8 cellular contexts compared by ENCODE assay signal in genomic region chr7:80659120-80660055, GRCh38. TPM values are rescaled to one million over a fixed set of nuclear protein-coding genes. Genes with fewer than 3 reads are reported as not detected.
DNase-seq lines count a peak whose midpoint lies in the region; ATAC-seq, FAIRE-seq and TF ChIP-seq lines count a peak whose summit lies in the region.

No MANE protein-coding gene starts in this region.

- DNase-seq in NOMO-1 (lab: John Stamatoyannopoulos, UW; ENCODE audit: unreplicated experiment in 2 of 2) (peak; percentile 84 to 92), neural progenitor cell (ENCODE audit: low spot score) (peak; percentile 37)
- no peak for DNase-seq in T-helper 2 cell treated with Interferon-gamma antibody and Interleukin-4, amounts not matched to agents 5 μg/mL and 100 μg/mL, for 36 hours (ENCODE audit: low spot score)

- H4K20me1 ChIP-seq in neural progenitor cell (ENCODE audit: low read depth), result no peaks in the 10 kb centered on the region

- TF ChIP-seq CTCF in GM12874 (IDR thresholded peaks at IDR 0.05; ENCODE audit: insufficient read depth, low read depth, low read length) (peak; percentile 17; the same call in 1 of the 2 replicates), neural progenitor cell (IDR thresholded peaks at IDR 0.05) (peak; percentile 78)

- FAIRE-seq in endometrium (lab: Jason Lieb, UNC), result peak; percentile 94

- H3K4me1 ChIP-seq in neural progenitor cell, result no peaks in the 10 kb centered on the region

- no peaks in the 10 kb centered on the region for H3K9me3 Mint-ChIP-seq in neural progenitor cell
- no peaks in the 10 kb centered on the region for H3K9me3 Mint-ChIP-seq in T-helper 2 cell treated with Interferon-gamma antibody and Interleukin-4, amounts not matched to agents 5 μg/mL and 100 μg/mL, for 36 hours

- no peaks in the 10 kb centered on the region for H3K9me3 ChIP-seq in neural progenitor cell (ENCODE audit: low read depth)

- peak overlapping the region; percentile 10 for H2AFZ ChIP-seq in neural progenitor cell (replicated peaks)

- no peaks in the 10 kb centered on the region for H3K79me2 ChIP-seq in neural progenitor cell (ENCODE audit: low read depth)

- no peaks in the 10 kb centered on the region for H3K4me1 Mint-ChIP-seq in neural progenitor cell
- no peaks in the 10 kb centered on the region for H3K4me1 Mint-ChIP-seq in T-helper 2 cell treated with Interferon-gamma antibody and Interleukin-4, amounts not matched to agents 5 μg/mL and 100 μg/mL, for 36 hours (ENCODE audit: low read depth)

- H3K27ac ChIP-seq in neural progenitor cell, result no peak overlapping the region

- H3K36me3 Mint-ChIP-seq in neural progenitor cell, result no peaks in the 10 kb centered on the region
- H3K36me3 Mint-ChIP-seq in T-helper 2 cell treated with Interferon-gamma antibody and Interleukin-4, amounts not matched to agents 5 μg/mL and 100 μg/mL, for 36 hours (ENCODE audit: low read depth), result no peaks in the 10 kb centered on the region

- no peaks in the 10 kb centered on the region for H3F3A ChIP-seq in neural progenitor cell (ENCODE audit: low read depth)

- no peak overlapping the region for H3K9ac ChIP-seq in neural progenitor cell

- no peaks in the 10 kb centered on the region for H3K27me3 ChIP-seq in neural progenitor cell

- H3K4me2 ChIP-seq in neural progenitor cell, result no peak overlapping the region

- no peak overlapping the region for H3K27ac Mint-ChIP-seq in neural progenitor cell
- H3K27ac Mint-ChIP-seq in T-helper 2 cell treated with Interferon-gamma antibody and Interleukin-4, amounts not matched to agents 5 μg/mL and 100 μg/mL, for 36 hours, result no peak overlapping the region

- H3K4me3 Mint-ChIP-seq in neural progenitor cell, result no peak overlapping the region
- H3K4me3 Mint-ChIP-seq in T-helper 2 cell treated with Interferon-gamma antibody and Interleukin-4, amounts not matched to agents 5 μg/mL and 100 μg/mL, for 36 hours, result no peak overlapping the region

- H3K36me3 ChIP-seq in neural progenitor cell, result no peaks in the 10 kb centered on the region

- ATAC-seq in HG02970 (IDR thresholded peaks at IDR 0.05; ENCODE audit: low FRiP score, unreplicated experiment) (peak; percentile 81), GM18873 (IDR thresholded peaks at IDR 0.05; ENCODE audit: low FRiP score, unreplicated experiment) (no peak), HG02798 (IDR thresholded peaks at IDR 0.05; ENCODE audit: poor library complexity, unreplicated experiment) (no peak)

- H3K4me3 ChIP-seq in neural progenitor cell, result no peak overlapping the region

- peaks cover 2% of the 10 kb centered on the region for H3K27me3 Mint-ChIP-seq in neural progenitor cell (ENCODE audit: insufficient read depth, low read depth)
- H3K27me3 Mint-ChIP-seq in T-helper 2 cell treated with Interferon-gamma antibody and Interleukin-4, amounts not matched to agents 5 μg/mL and 100 μg/mL, for 36 hours (ENCODE audit: low read depth), result no peaks in the 10 kb centered on the region

RNA-seq across cellular contexts. Expression of gene CD36, which starts 20.9 kb away (rescaled TPM):
- 0.34 and 1.6 TPM in 2 replicates for total RNA-seq in neural progenitor cell (ENCODE audit: low replicate concordance)
